In genomic region chr3:138220242-138220641, GRCh38 we compare ENCODE assay signal across 20 cellular contexts.
"Had no signal": no experiment of that assay in that cellular context is flagged by ENCODE, and none has a peak within 500 bp of the region (broad histone marks: within the 10 kb centered on the region; RNA-seq: fewer than 3 reads in every experiment).

No MANE protein-coding gene starts in this region.

- H3K27ac ChIP-seq: breast epithelium, coronary artery, foreskin keratinocyte, lower lobe of right lung, transverse colon, uterus had no signal

- H3K4me3 Mint-ChIP-seq: activated CD4-positive, alpha-beta memory T cell treated with anti-CD3 and anti-CD28 coated beads, Interleukin-2, amount 10 ng/mL, durations not matched to agents 7 days and 5 days; activated naive CD8-positive, alpha-beta T cell treated with anti-CD3 and anti-CD28 coated beads for 36 hours; neural crest cell; stimulated activated naive B cell treated with anti-CD40 and anti-IgM and Interleukin-4, amounts not matched to agents 10 μg/mL and 1 μg/mL and 100 μg/mL, for 72 hours had no signal

- H3K27ac Mint-ChIP-seq: activated CD4-positive, alpha-beta memory T cell treated with anti-CD3 and anti-CD28 coated beads, Interleukin-2, amount 10 ng/mL, durations not matched to agents 7 days and 5 days; activated naive CD8-positive, alpha-beta T cell treated with anti-CD3 and anti-CD28 coated beads for 36 hours; activated T-helper 2 cell treated with anti-CD3 and anti-CD28 coated beads, Interferon-gamma antibody, Interleukin-2, Interleukin-4, amounts not matched to agents 10 μg/mL and 5 μg/mL and 100 μg/mL, durations not matched to agents 14 hours and 24 hours and 36 hours; stimulated activated naive B cell treated with anti-CD40 and anti-IgM and Interleukin-4, amounts not matched to agents 10 μg/mL and 1 μg/mL and 100 μg/mL, for 72 hours had no signal

- H3K4me1 ChIP-seq: breast epithelium had no signal

- H3K27me3 ChIP-seq: breast epithelium, foreskin keratinocyte, transverse colon, uterus had no signal

- ATAC-seq: left lobe of liver; lower lobe of right lung; naive thymus-derived CD4-positive, alpha-beta T cell; sciatic nerve; stimulated activated naive B cell treated with anti-CD40 and anti-IgM and Interleukin-4, amounts not matched to agents 10 μg/mL and 1 μg/mL and 100 μg/mL, for 72 hours had no signal

- H3K36me3 ChIP-seq: breast epithelium, uterus had no signal

- H3K9me3 Mint-ChIP-seq: activated CD4-positive, alpha-beta memory T cell treated with anti-CD3 and anti-CD28 coated beads, Interleukin-2, amount 10 ng/mL, durations not matched to agents 7 days and 5 days; activated naive CD8-positive, alpha-beta T cell treated with anti-CD3 and anti-CD28 coated beads for 36 hours; activated T-helper 2 cell treated with anti-CD3 and anti-CD28 coated beads, Interferon-gamma antibody, Interleukin-2, Interleukin-4, amounts not matched to agents 10 μg/mL and 5 μg/mL and 100 μg/mL, durations not matched to agents 14 hours and 24 hours and 36 hours; naive thymus-derived CD4-positive, alpha-beta T cell; neural crest cell; stimulated activated naive B cell treated with anti-CD40 and anti-IgM and Interleukin-4, amounts not matched to agents 10 μg/mL and 1 μg/mL and 100 μg/mL, for 72 hours had no signal

- DNase-seq: activated CD4-positive, alpha-beta memory T cell treated with anti-CD3 and anti-CD28 coated beads, Interleukin-2, amount 10 ng/mL, durations not matched to agents 7 days and 5 days; activated CD4-positive, alpha-beta T cell treated with anti-CD3 and anti-CD28 coated beads for 48 hours; activated naive CD4-positive, alpha-beta T cell; activated naive CD8-positive, alpha-beta T cell treated with anti-CD3 and anti-CD28 coated beads for 36 hours; activated T-cell treated with anti-CD3 and anti-CD28 coated beads, Interleukin-2, amount 50 U/mL, for 1 hour; erythroblast; lower lobe of right lung; naive thymus-derived CD4-positive, alpha-beta T cell; small intestine; stimulated activated CD4-positive, alpha-beta T cell treated with anti-CD3 and anti-CD28 coated beads, Interleukin-2, amount 100 ng/mL, for 24 hours; stimulated activated naive B cell treated with anti-CD40 and anti-IgM and Interleukin-4, amounts not matched to agents 10 μg/mL and 1 μg/mL and 100 μg/mL, for 72 hours; transverse colon; uterus had no signal

- H3K27me3 Mint-ChIP-seq: activated CD4-positive, alpha-beta memory T cell treated with anti-CD3 and anti-CD28 coated beads, Interleukin-2, amount 10 ng/mL, durations not matched to agents 7 days and 5 days; activated naive CD8-positive, alpha-beta T cell treated with anti-CD3 and anti-CD28 coated beads for 36 hours; naive thymus-derived CD4-positive, alpha-beta T cell; stimulated activated naive B cell treated with anti-CD40 and anti-IgM and Interleukin-4, amounts not matched to agents 10 μg/mL and 1 μg/mL and 100 μg/mL, for 72 hours had no signal

- H3K4me3 ChIP-seq: breast epithelium, coronary artery, lower lobe of right lung, transverse colon, uterus had no signal
